Comparison of ENCODE assay signal across 18 cellular contexts in genomic region chr2:26628561-26629345, GRCh38. TPM values are rescaled to one million over a fixed set of nuclear protein-coding genes. Genes with fewer than 3 reads are reported as not detected.
DNase-seq lines count a peak whose midpoint lies in the region; ATAC-seq, FAIRE-seq and TF ChIP-seq lines count a peak whose summit lies in the region.
"Had no signal": no experiment of that assay in that cellular context is flagged by ENCODE, and none has a peak within 500 bp of the region (broad histone marks: within the 10 kb centered on the region; RNA-seq: fewer than 3 reads in every experiment).

No MANE protein-coding gene starts in this region.

- H2AFZ ChIP-seq in H1 (ENCODE audit: low read length) (no peak overlapping the region; the same call in 1 of the 2 replicates), neural progenitor cell (replicated peaks) (no peak overlapping the region)
- H2AFZ ChIP-seq: GM23248 had no signal

- H3K4me1 ChIP-seq in H1 (replicated peaks in 1 of 4; ENCODE audit: control insufficient read depth in 3 of 4, insufficient read depth in 4 of 4, low read length in 3 of 4) (no peaks in the 10 kb centered on the region; a peak in 1 of 7 replicates), neural progenitor cell (peaks cover 15% of the 10 kb centered on the region), tibial artery (peaks cover 0 to 9% (median 3%) of the 10 kb centered on the region in 4 donors), gastrocnemius medialis (no peaks in the 10 kb centered on the region)

- DNase-seq in activated naive CD4-positive, alpha-beta T cell treated with anti-CD3 and anti-CD28 coated beads, Interleukin-2, amount 50 U/mL, for 16 hours, result peak; percentile 6
- DNase-seq in activated naive CD4-positive, alpha-beta T cell (lab: John Stamatoyannopoulos, UW), result no peak
- DNase-seq in H1 (ENCODE audit: low read depth in 1 of 2, low spot score in 2 of 2) (no peak), neural progenitor cell (ENCODE audit: low spot score) (no peak), tibial artery (peak; percentile 11 to 55), caudate nucleus (lab: John Stamatoyannopoulos, UW) (no peak), gastrocnemius medialis (no peak)
- DNase-seq: Caco-2, DND-41, GDM1, GM23248, H7 had no signal

- no peak overlapping the region for H2BK12ac ChIP-seq in H1 (ENCODE audit: low read depth, low read length)

- H3K79me1 ChIP-seq in H1 (ENCODE audit: low read depth, low read length), result no peaks in the 10 kb centered on the region

- no peaks in the 10 kb centered on the region; the same call in 1 of the 2 replicates for H3K23me2 ChIP-seq in H1 (ENCODE audit: low read depth, low read length)

- H2BK5ac ChIP-seq in H1 (ENCODE audit: low read depth, low read length), result no peak overlapping the region

- no peak overlapping the region for H3K4me3 ChIP-seq in H1 (ENCODE audit: extremely low read depth in 1 of 4, insufficient read depth in 2 of 4, low read depth in 3 of 4, low read length in 4 of 4)
- H3K4me3 ChIP-seq in neural progenitor cell, result no peak overlapping the region
- no peak overlapping the region for H3K4me3 ChIP-seq in tibial artery
- no peak overlapping the region for H3K4me3 ChIP-seq in gastrocnemius medialis
- H3K4me3 ChIP-seq: GM23248 had no signal

- H3K9me3 ChIP-seq in H1 (ENCODE audit: insufficient read depth in 2 of 2, low read depth in 1 of 2, low read length in 1 of 2) (no peaks in the 10 kb centered on the region), neural progenitor cell (ENCODE audit: low read depth) (no peaks in the 10 kb centered on the region), tibial artery (no peaks in the 10 kb centered on the region), gastrocnemius medialis (no peaks in the 10 kb centered on the region)
- H3K9me3 ChIP-seq: Caco-2 had no signal

- FAIRE-seq in H1 (lab: Jason Lieb, UNC), result no peak

- TF ChIP-seq POLR2A in H1 (IDR thresholded peaks at IDR 0.05; ENCODE audit: control extremely low read depth in 1 of 2, low read depth in 2 of 2, low read length in 2 of 2) (no peak), gastrocnemius medialis (IDR thresholded peaks at IDR 0.05) (no peak)

- no peaks in the 10 kb centered on the region for H3K79me2 ChIP-seq in H1 (ENCODE audit: control insufficient read depth in 1 of 2, insufficient read depth in 2 of 2, low read length in 2 of 2)
- H3K79me2 ChIP-seq in neural progenitor cell (ENCODE audit: low read depth), result no peaks in the 10 kb centered on the region

- H3K23ac ChIP-seq in H1 (ENCODE audit: insufficient read length), result no peak overlapping the region

- peak in 1 of 2 experiments; percentile 13; a peak in 1 of 4 replicates for TF ChIP-seq RAD21 in H1 (IDR thresholded peaks at IDR 0.05 in 1 of 2, conservative IDR thresholded peaks at IDR 0.05 in 1 of 2; ENCODE audit: low read depth in 2 of 2, low read length in 2 of 2)

- no peak overlapping the region for H4K91ac ChIP-seq in H1 (replicated peaks; ENCODE audit: insufficient read length, low read length)

- POLR2A ChIA-PET in H1 (lab: Charles Lee; ENCODE audit: partially characterized antibody), result no interaction called here

- H3K27me3 Mint-ChIP-seq in neural progenitor cell (ENCODE audit: insufficient read depth, low read depth), result peaks cover 17% of the 10 kb centered on the region

- H2BK15ac ChIP-seq in H1 (ENCODE audit: low read length), result no peak overlapping the region

- peaks cover 25% of the 10 kb centered on the region for H3K4me1 Mint-ChIP-seq in neural progenitor cell
- H3K4me1 Mint-ChIP-seq: CD8-positive, alpha-beta memory T cell had no signal

- ATAC-seq in gastrocnemius medialis (no peak), HG03342 (IDR thresholded peaks at IDR 0.05; ENCODE audit: unreplicated experiment) (no peak)

- H3K27me3 ChIP-seq in H1 (replicated peaks in 1 of 4; ENCODE audit: control insufficient read depth in 3 of 4, extremely low read depth in 1 of 4, insufficient read depth in 3 of 4, low read length in 3 of 4), result no peaks in the 10 kb centered on the region; a peak in 2 of 7 replicates
- H3K27me3 ChIP-seq in neural progenitor cell, result no peaks in the 10 kb centered on the region
- peaks cover 0 to 6% of the 10 kb centered on the region in 2 donors for H3K27me3 ChIP-seq in tibial artery
- H3K27me3 ChIP-seq in gastrocnemius medialis, result no peaks in the 10 kb centered on the region

- no peak overlapping the region for H3K27ac Mint-ChIP-seq in neural progenitor cell
- H3K27ac Mint-ChIP-seq: CD8-positive, alpha-beta memory T cell had no signal

- no peak overlapping the region for H3K27ac ChIP-seq in H1 (ENCODE audit: low read depth, low read length)
- no peak overlapping the region for H3K27ac ChIP-seq in neural progenitor cell
- H3K27ac ChIP-seq in tibial artery, result no peak overlapping the region
- H3K27ac ChIP-seq in caudate nucleus (ENCODE audit: low read depth, low read length), result no peak overlapping the region
- H3K27ac ChIP-seq in gastrocnemius medialis, result no peak overlapping the region
- H3K27ac ChIP-seq: 22Rv1, GM23248 had no signal

- no peaks in the 10 kb centered on the region for H3F3A ChIP-seq in neural progenitor cell (ENCODE audit: low read depth)

- H3K9ac ChIP-seq in H1 (replicated peaks in 1 of 4; ENCODE audit: extremely low read depth in 1 of 4, low read depth in 3 of 4, low read length in 3 of 4) (no peak overlapping the region), neural progenitor cell (no peak overlapping the region)
- H3K9ac ChIP-seq: GM23248 had no signal

- no peak overlapping the region for H4K8ac ChIP-seq in H1 (ENCODE audit: extremely low read depth, insufficient read depth, low read length)

- H3K36me3 Mint-ChIP-seq in neural progenitor cell, result no peaks in the 10 kb centered on the region
- H3K36me3 Mint-ChIP-seq: CD8-positive, alpha-beta memory T cell had no signal

- H3K56ac ChIP-seq in H1 (replicated peaks; ENCODE audit: insufficient read length, low read depth, low read length), result no peak overlapping the region

- no peak for TF ChIP-seq EP300 in H1 (IDR thresholded peaks at IDR 0.05; ENCODE audit: borderline replicate concordance in 1 of 2, low read depth in 2 of 2, low read length in 2 of 2)

- WGBS in H1 (ENCODE audit: extremely low coverage in 1 of 2, insufficient coverage in 1 of 2, insufficient read length in 1 of 2, insufficient replicate concordance in 2 of 2, low coverage in 1 of 2, low lambda C conversion rate in 2 of 2, missing lambda C conversion rate in 1 of 2), 2 experiments, result 87% methylated on average over 9 of the region's 9 CpGs; no CpG with 5 or more reads in 1 of the 2 experiments

- no peak overlapping the region for H3K18ac ChIP-seq in H1 (ENCODE audit: extremely low read depth, low read length)

- no peak overlapping the region for H3K4me3 Mint-ChIP-seq in neural progenitor cell
- H3K4me3 Mint-ChIP-seq: CD8-positive, alpha-beta memory T cell had no signal

- no peak overlapping the region for H3K14ac ChIP-seq in H1 (ENCODE audit: insufficient read length)

- in situ Hi-C loops in gastrocnemius medialis (cut with MboI; ENCODE audit: low sequenced_read_pairs in 4 of 4), result no loop called here

- H2BK20ac ChIP-seq in H1 (ENCODE audit: low read length), result no peak overlapping the region

- CTCF ChIA-PET in H1 (lab: Charles Lee; ENCODE audit: partially characterized antibody), result interaction anchor here (2.7 to 3.5 kb wide), 2 partner anchors 13 to 23 kb away, joined by 10 read pairs; no protein-coding TSS in a partner anchor

- H4K5ac ChIP-seq in H1 (ENCODE audit: insufficient read length, low read depth, low read length), result no peak overlapping the region

- no peak overlapping the region for H2BK120ac ChIP-seq in H1 (replicated peaks; ENCODE audit: low read depth, low read length)

- 0 out of 2 replicates have a peak overlapping the region, but pooled peaks have one; percentile 24 for H2AK5ac ChIP-seq in H1 (ENCODE audit: low read depth, low read length)

- no peak overlapping the region for H3K4ac ChIP-seq in H1 (replicated peaks; ENCODE audit: insufficient read length, low read depth, low read length)

- H3K4me2 ChIP-seq in H1 (ENCODE audit: insufficient read depth in 1 of 2, low read depth in 2 of 2, low read length in 2 of 2) (no peak overlapping the region), neural progenitor cell (peak overlapping the region; percentile 9)

- H3K9me3 Mint-ChIP-seq in neural progenitor cell, result peaks cover 6% of the 10 kb centered on the region
- H3K9me3 Mint-ChIP-seq: CD8-positive, alpha-beta memory T cell had no signal

- intact Hi-C loops in tibial artery (cut with DNase I; ENCODE audit: low total_unique reads) (no loop called here), gastrocnemius medialis (cut with DNase I; ENCODE audit: low total_unique reads) (no loop called here)

- H3K36me3 ChIP-seq in H1 (ENCODE audit: control insufficient read depth in 2 of 4, insufficient read depth in 4 of 4, low read length in 3 of 4) (no peaks in the 10 kb centered on the region), neural progenitor cell (no peaks in the 10 kb centered on the region), tibial artery (no peaks in the 10 kb centered on the region), gastrocnemius medialis (no peaks in the 10 kb centered on the region)

- H4K20me1 ChIP-seq in H1 (replicated peaks in 1 of 2; ENCODE audit: control insufficient read depth in 1 of 2, insufficient read depth in 2 of 2, low read length in 2 of 2), result no peaks in the 10 kb centered on the region
- no peaks in the 10 kb centered on the region for H4K20me1 ChIP-seq in neural progenitor cell (ENCODE audit: low read depth)

- TF ChIP-seq CTCF in H1 (IDR thresholded peaks at IDR 0.05; ENCODE audit: control extremely low read depth in 1 of 3, insufficient read depth in 1 of 3, low read depth in 1 of 3, low read length in 3 of 3) (no peak), neural progenitor cell (IDR thresholded peaks at IDR 0.05) (no peak), tibial artery (IDR thresholded peaks at IDR 0.05) (no peak), gastrocnemius medialis (IDR thresholded peaks at IDR 0.05 in 4 of 5, conservative IDR thresholded peaks at IDR 0.05 in 1 of 5) (no peak)

TF ChIP-seq in H1, 55 proteins besides CTCF, POLR2A, EP300 and RAD21 (continues in another document):
- TF ChIP-seq, protein P1, sequence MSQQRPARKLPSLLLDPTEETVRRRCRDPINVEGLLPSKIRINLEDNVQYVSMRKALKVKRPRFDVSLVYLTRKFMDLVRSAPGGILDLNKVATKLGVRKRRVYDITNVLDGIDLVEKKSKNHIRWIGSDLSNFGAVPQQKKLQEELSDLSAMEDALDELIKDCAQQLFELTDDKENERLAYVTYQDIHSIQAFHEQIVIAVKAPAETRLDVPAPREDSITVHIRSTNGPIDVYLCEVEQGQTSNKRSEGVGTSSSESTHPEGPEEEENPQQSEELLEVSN (IDR thresholded peaks at IDR 0.05), result no peak

RNA-seq across cellular contexts. Expression of gene CIB4, which starts 12.4 kb away (rescaled TPM):
- total RNA-seq in H1 (2021; fragmentation: NEBNext Ultra II Directional; extraction: Animal tissue kit (Norgen Biotek cat#: 25700)), result not detected in 2 replicates
- polyA plus RNA-seq in H1 (2011; rRNA removed), result not detected in 2 replicates
- polyA plus RNA-seq in H1 (2011; cell fraction: cytosol; rRNA removed), result not detected
- not detected for polyA plus RNA-seq in H1 (2011; cell fraction: nucleus; rRNA removed)
- not detected in 4 replicates for polyA plus RNA-seq in H1 (2012, experiment 1 of 2)
- not detected for polyA plus RNA-seq in H1 (2012, experiment 2 of 2)
- polyA plus RNA-seq in H1 (2013, experiment 1 of 2), result not detected
- not detected for polyA plus RNA-seq in H1 (2013, experiment 2 of 2)
- polyA minus RNA-seq in H1 (2011; rRNA and poly(A)+ RNA removed), result not detected in 2 replicates
- polyA minus RNA-seq in H1 (2011; cell fraction: cytosol; rRNA and poly(A)+ RNA removed), result not detected
- polyA minus RNA-seq in H1 (2011; cell fraction: nucleus; rRNA and poly(A)+ RNA removed), result not detected
- not detected in 2 replicates for total RNA-seq in neural progenitor cell (ENCODE audit: low replicate concordance)
- not detected for total RNA-seq in gastrocnemius medialis
- total RNA-seq: A673; Caco-2; CD8-positive, alpha-beta memory T cell; GM23248; H7; HT-29 had no signal
- polyA plus RNA-seq: BJ; CD8-positive, alpha-beta memory T cell; GM23248 had no signal

Comparison
In these comparisons a context has a peak if more than half of its experiments do, and no peak if none do; other contexts are left out.
1. DNase-seq: peak in activated naive CD4-positive, alpha-beta T cell treated with anti-CD3 and anti-CD28 coated beads, Interleukin-2, amount 50 U/mL, for 16 hours (single experiment) and tibial artery (2 of 2); none in activated naive CD4-positive, alpha-beta T cell (0 of 4), H1 (0 of 2), neural progenitor cell (single experiment), caudate nucleus (0 of 61) and gastrocnemius medialis (0 of 2).